26 cellular contexts compared by ENCODE assay signal in genomic region chr9:69615880-69616279, GRCh38. TPM values are rescaled to one million over a fixed set of nuclear protein-coding genes. Genes with fewer than 3 reads are reported as not detected.
A peak's percentile ranks its signal among the peaks of the same experiment; 100 is the strongest.
DNase-seq lines count a peak whose midpoint lies in the region; ATAC-seq, FAIRE-seq and TF ChIP-seq lines count a peak whose summit lies in the region.
"Had no signal": no experiment of that assay in that cellular context is flagged by ENCODE, and none has a peak within 500 bp of the region (broad histone marks: within the 10 kb centered on the region; RNA-seq: fewer than 3 reads in every experiment).

No MANE protein-coding gene starts in this region.

- no peaks in the 10 kb centered on the region for H3K36me3 ChIP-seq in right lobe of liver

- DNase-seq in AML-193 (lab: John Stamatoyannopoulos, UW) (peak; percentile 23 to 39), H54 (ENCODE audit: insufficient read length, low spot score) (no peak), left lobe of liver (ENCODE audit: low spot score) (no peak), right lobe of liver (no peak), Right ventricle myocardium inferior (ENCODE audit: missing footprints) (no peak), OCI-M2 (lab: John Stamatoyannopoulos, UW; ENCODE audit: unreplicated experiment) (no peak)
- DNase-seq: 8988T; ACHN; CD4-positive, alpha-beta memory T cell; CD4-positive, CD25-positive, alpha-beta regulatory T cell; CD8-positive, alpha-beta memory T cell; COR-L47; DMS 273 treated with DMSO at 0.1 percent for 48 hours; DMS153; DMS53; DMS79; DND-41; EL; GDM1 had no signal

- peak; percentile 36 for FAIRE-seq in H54 (lab: Jason Lieb, UNC)
- FAIRE-seq: A204.1, GM12878, GM12892, GM18507 had no signal

- intact Hi-C loops in right lobe of liver (cut with DNase I) = no loop called here
- intact Hi-C loops in Right ventricle myocardium inferior (cut with DNase I) = no loop called here

- ATAC-seq in left lobe of liver (peak; percentile 71), right lobe of liver (peak; percentile 62 to 89 (median 74)), HG02884 (IDR thresholded peaks at IDR 0.05; ENCODE audit: unreplicated experiment) (no peak), Right ventricle myocardium inferior (no peak)
- ATAC-seq: GM12878 had no signal

- WGBS in right lobe of liver (ENCODE audit: insufficient coverage, low coverage, low lambda C conversion rate, missing lambda C conversion rate) = 43% methylated on average over 3 of the region's 3 CpGs

- TF ChIP-seq CTCF in right lobe of liver (IDR thresholded peaks at IDR 0.05) = no peak

- TF ChIP-seq POLR2A in H54 (IDR thresholded peaks at IDR 0.05; ENCODE audit: low read depth, low read length) (no peak), right lobe of liver (IDR thresholded peaks at IDR 0.05) (no peak)

- H3K4me3 ChIP-seq in right lobe of liver = no peak overlapping the region
- H3K4me3 ChIP-seq: BLaER1 treated with 17β-estradiol and CSF1 and Interleukin-3, amounts not matched to agents 10 nM and 100 nM; GM12878 had no signal

- H3K9me3 ChIP-seq in right lobe of liver = no peaks in the 10 kb centered on the region

- no peaks in the 10 kb centered on the region for H3K27me3 ChIP-seq in right lobe of liver
- H3K27me3 ChIP-seq: BLaER1 treated with 17β-estradiol and CSF1 and Interleukin-3, amounts not matched to agents 10 nM and 100 nM had no signal

- H3K27ac ChIP-seq in right lobe of liver = peak overlapping the region in 1 of 3 donors; percentile 3
- H3K27ac ChIP-seq: BLaER1 treated with 17β-estradiol and CSF1 and Interleukin-3, amounts not matched to agents 10 nM and 100 nM; C4-2B had no signal

- no peaks in the 10 kb centered on the region for H3K4me1 ChIP-seq in right lobe of liver

RNA-seq across cellular contexts. Expression of gene APBA1, which starts 56.3 kb away (rescaled TPM):
- total RNA-seq in left lobe of liver (19.7 TPM), right lobe of liver (10 to 100 TPM in 4 of 6 experiments, 1 to 10 TPM in 2; 6.6 to 25.5 (median 16.7) TPM), Right ventricle myocardium inferior (2.8 TPM)

Comparison
In these comparisons a context has a peak if more than half of its experiments do, and no peak if none do; other contexts are left out.
1. DNase-seq: peak in AML-193 (2 of 2); none in H54 (single experiment), left lobe of liver (single experiment), right lobe of liver (0 of 3), Right ventricle myocardium inferior (single experiment) and OCI-M2 (single experiment).
2. ATAC-seq: peak in left lobe of liver (single experiment) and right lobe of liver (4 of 4); none in HG02884 (single experiment) and Right ventricle myocardium inferior (single experiment).